16 cellular contexts compared by ENCODE assay signal in genomic region chr2:10140841-10141610, GRCh38. TPM values are rescaled to one million over a fixed set of nuclear protein-coding genes. Genes with fewer than 3 reads are reported as not detected.
DNase-seq lines count a peak whose midpoint lies in the region; ATAC-seq and TF ChIP-seq lines count a peak whose summit lies in the region.
"Had no signal": no experiment of that assay in that cellular context is flagged by ENCODE, and none has a peak within 500 bp of the region (broad histone marks: within the 10 kb centered on the region; RNA-seq: fewer than 3 reads in every experiment).

No MANE protein-coding gene starts in this region.

- no peaks in the 10 kb centered on the region for H3K9me3 ChIP-seq in CD4-positive, CD25-positive, alpha-beta regulatory T cell (ENCODE audit: control insufficient read depth in 2 of 2, low read length in 2 of 2)
- H3K9me3 ChIP-seq: heart right ventricle, suprapubic skin had no signal

- no peaks in the 10 kb centered on the region for H3K27me3 Mint-ChIP-seq in CD4-positive, CD25-positive, alpha-beta regulatory T cell
- no peaks in the 10 kb centered on the region for H3K27me3 Mint-ChIP-seq in activated CD8-positive, alpha-beta T cell treated with anti-CD3 and anti-CD28 coated beads for 36 hours
- H3K27me3 Mint-ChIP-seq: natural killer cell treated with Interleukin-12 subunit alpha and Interleukin-12 subunit beta and Interleukin-15 and Interleukin-18, amount 100 ng/mL, for 72 hours had no signal

- H3K4me3 ChIP-seq in CD4-positive, CD25-positive, alpha-beta regulatory T cell (ENCODE audit: low read depth, low read length) = no peak overlapping the region
- H3K4me3 ChIP-seq: heart right ventricle, suprapubic skin had no signal

- in situ Hi-C loops in GM13976 (cut with MboI; ENCODE audit: low sequenced_read_pairs, unreplicated experiment) = loop anchor here (25.0 kb wide), 1 partner anchor 521 kb away; no protein-coding TSS in a partner anchor

- no peaks in the 10 kb centered on the region for H3K36me3 ChIP-seq in CD4-positive, CD25-positive, alpha-beta regulatory T cell (ENCODE audit: control insufficient read depth, insufficient read depth, low read length)
- H3K36me3 ChIP-seq: heart right ventricle, suprapubic skin had no signal

- peaks cover 0 to 2% (median 0%) of the 10 kb centered on the region in 7 donors for H3K9me3 Mint-ChIP-seq in CD4-positive, CD25-positive, alpha-beta regulatory T cell
- H3K9me3 Mint-ChIP-seq in activated CD8-positive, alpha-beta T cell treated with anti-CD3 and anti-CD28 coated beads for 36 hours = no peaks in the 10 kb centered on the region
- H3K9me3 Mint-ChIP-seq: natural killer cell treated with Interleukin-12 subunit alpha and Interleukin-12 subunit beta and Interleukin-15 and Interleukin-18, amount 100 ng/mL, for 72 hours had no signal

- H3K27ac Mint-ChIP-seq in CD4-positive, CD25-positive, alpha-beta regulatory T cell = peak overlapping the region; percentile 23 to 89 (median 83)
- H3K27ac Mint-ChIP-seq in activated CD8-positive, alpha-beta T cell treated with anti-CD3 and anti-CD28 coated beads for 36 hours = peak overlapping the region; percentile 49

- no peaks in the 10 kb centered on the region for H3K36me3 Mint-ChIP-seq in CD4-positive, CD25-positive, alpha-beta regulatory T cell
- H3K36me3 Mint-ChIP-seq in activated CD8-positive, alpha-beta T cell treated with anti-CD3 and anti-CD28 coated beads for 36 hours (ENCODE audit: low read depth) = peaks cover 38% of the 10 kb centered on the region
- H3K36me3 Mint-ChIP-seq: natural killer cell treated with Interleukin-12 subunit alpha and Interleukin-12 subunit beta and Interleukin-15 and Interleukin-18, amount 100 ng/mL, for 72 hours had no signal

- CTCF ChIA-PET in activated CD8-positive, alpha-beta T cell treated with anti-CD3 and anti-CD28 coated beads for 36 hours (lab: Charles Lee) = interaction anchor here (0.6 to 5.3 kb wide), 10 partner anchors 17 to 294 kb away, joined by 3 to 45 read pairs (median 3); no protein-coding TSS in a partner anchor

- TF ChIP-seq CTCF in GM13976 (IDR thresholded peaks at IDR 0.05; ENCODE audit: borderline replicate concordance, control extremely low read depth, extremely low read depth, insufficient read depth, missing control alignments) = no peak
- no peak for TF ChIP-seq CTCF in activated CD8-positive, alpha-beta T cell treated with anti-CD3 and anti-CD28 coated beads for 36 hours (IDR thresholded peaks at IDR 0.05)

- intact Hi-C loops in activated CD8-positive, alpha-beta T cell treated with anti-CD3 and anti-CD28 coated beads for 36 hours (cut with micrococcal nuclease) = loop anchor here (5.0 kb wide), 1 partner anchor 291 kb away; no protein-coding TSS in a partner anchor

- POLR2A ChIA-PET in activated CD8-positive, alpha-beta T cell treated with anti-CD3 and anti-CD28 coated beads for 36 hours (lab: Charles Lee) = interaction anchor here (1.3 to 5.1 kb wide), 8 partner anchors 9 to 306 kb away, joined by 3 to 67 read pairs (median 6); partner anchors contain the start of gene RRM2

- H3K27ac ChIP-seq in CD4-positive, CD25-positive, alpha-beta regulatory T cell (ENCODE audit: insufficient read depth, low read length, poor library complexity, severe bottlenecking) = no peak overlapping the region
- H3K27ac ChIP-seq: heart right ventricle, KMS-11, suprapubic skin had no signal

- no peaks in the 10 kb centered on the region for H3K27me3 ChIP-seq in CD4-positive, CD25-positive, alpha-beta regulatory T cell (ENCODE audit: control insufficient read depth, insufficient read depth, low read length)
- H3K27me3 ChIP-seq: heart right ventricle, suprapubic skin had no signal

- peaks cover 4 to 35% (median 22%) of the 10 kb centered on the region in 4 donors for H3K4me1 Mint-ChIP-seq in CD4-positive, CD25-positive, alpha-beta regulatory T cell
- H3K4me1 Mint-ChIP-seq in activated CD8-positive, alpha-beta T cell treated with anti-CD3 and anti-CD28 coated beads for 36 hours (ENCODE audit: low read depth) = peaks cover 22% of the 10 kb centered on the region

- peak overlapping the region; percentile 39 to 66 (median 58) for H3K4me3 Mint-ChIP-seq in CD4-positive, CD25-positive, alpha-beta regulatory T cell
- H3K4me3 Mint-ChIP-seq in activated CD8-positive, alpha-beta T cell treated with anti-CD3 and anti-CD28 coated beads for 36 hours = no peak overlapping the region
- H3K4me3 Mint-ChIP-seq: natural killer cell treated with Interleukin-12 subunit alpha and Interleukin-12 subunit beta and Interleukin-15 and Interleukin-18, amount 100 ng/mL, for 72 hours had no signal

- no peak for ATAC-seq in CD4-positive, CD25-positive, alpha-beta regulatory T cell (ENCODE audit: low read depth in 2 of 2)
- ATAC-seq in activated CD8-positive, alpha-beta T cell treated with anti-CD3 and anti-CD28 coated beads for 36 hours = no peak
- no peak for ATAC-seq in GM18502 (IDR thresholded peaks at IDR 0.05; ENCODE audit: poor library complexity, unreplicated experiment)
- ATAC-seq: heart right ventricle had no signal

- peaks cover 11% of the 10 kb centered on the region for H3K4me1 ChIP-seq in CD4-positive, CD25-positive, alpha-beta regulatory T cell (ENCODE audit: control insufficient read depth, insufficient read depth, low read length, poor library complexity, severe bottlenecking)
- H3K4me1 ChIP-seq: suprapubic skin had no signal

- no peak for DNase-seq in CD4-positive, CD25-positive, alpha-beta regulatory T cell
- DNase-seq in GM13976 (ENCODE audit: low spot score) (peak; percentile 30), mesenteric fat pad (ENCODE audit: low spot score) (peak; percentile 87), T-helper 9 cell (no peak), SW480 (ENCODE audit: low spot score) (no peak)
- DNase-seq in activated CD8-positive, alpha-beta T cell treated with anti-CD3 and anti-CD28 coated beads for 36 hours = no peak
- DNase-seq in stimulated activated CD4-positive, alpha-beta T cell treated with anti-CD3 and anti-CD28 coated beads, Interleukin-4, amount 100 ng/mL, for 1 hour = no peak
- DNase-seq: activated CD4-positive, CD25-positive, alpha-beta regulatory T cell; erythroblast; heart right ventricle; NCI-H2081; NK-92 treated with Interleukin-12 subunit alpha and Interleukin-12 subunit beta, amount 100 ng/mL, for 24 hours had no signal

RNA-seq across cellular contexts. Expression of gene RRM2, which starts 18.5 kb away (rescaled TPM):
- total RNA-seq in CD4-positive, CD25-positive, alpha-beta regulatory T cell = 7.9 TPM
- 10 to 100 TPM in 2 of 4 donors, 1 to 10 TPM in 2; 7.9 to 25.8 (median 16.7) TPM for polyA plus RNA-seq in CD4-positive, CD25-positive, alpha-beta regulatory T cell
- total RNA-seq in activated CD8-positive, alpha-beta T cell treated with anti-CD3 and anti-CD28 coated beads for 36 hours = 100 to 1,000 TPM; 368 to 396 TPM
- total RNA-seq in mesenteric fat pad = 0.22 TPM

Comparison
In these comparisons a context has a peak if more than half of its experiments do, and no peak if none do; other contexts are left out.
1. DNase-seq: peak in GM13976 (single experiment) and mesenteric fat pad (single experiment); none in CD4-positive, CD25-positive, alpha-beta regulatory T cell (0 of 3), activated CD8-positive, alpha-beta T cell treated with anti-CD3 and anti-CD28 coated beads for 36 hours (single experiment), T-helper 9 cell (single experiment), SW480 (single experiment) and stimulated activated CD4-positive, alpha-beta T cell treated with anti-CD3 and anti-CD28 coated beads, Interleukin-4, amount 100 ng/mL, for 1 hour (single experiment).
2. RNA of gene RRM2, which starts 18.5 kb away (total RNA-seq): 368 to 396 TPM in activated CD8-positive, alpha-beta T cell treated with anti-CD3 and anti-CD28 coated beads for 36 hours; 7.9 TPM in CD4-positive, CD25-positive, alpha-beta regulatory T cell (single experiment) and 0.22 TPM in mesenteric fat pad (single experiment); every median in the first group is over 10 times any median in the second.